ENCODE assay signal across 31 cellular contexts in the genomic region with DNA sequence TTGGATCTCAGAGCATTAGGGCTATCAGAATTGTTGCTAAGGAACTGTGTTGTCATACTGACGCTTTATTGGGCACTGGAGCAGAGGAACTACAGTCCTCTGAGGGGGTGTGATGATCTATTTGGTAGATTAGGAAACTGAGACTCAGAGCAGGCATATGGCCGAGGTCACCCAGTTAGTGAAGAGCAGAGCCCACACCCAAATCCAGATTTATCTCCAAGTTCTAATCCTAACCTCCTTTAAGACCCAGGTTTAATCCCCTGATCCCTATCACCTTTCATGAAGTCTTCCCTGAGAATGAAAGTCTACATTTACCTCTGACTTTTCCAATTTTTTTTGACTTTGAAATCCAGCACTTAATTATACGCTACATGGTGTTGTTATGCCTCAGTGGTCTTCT.
"Had no signal": no experiment of that assay in that cellular context is flagged by ENCODE, and none has a peak within 500 bp of the region (broad histone marks: within the 10 kb centered on the region; RNA-seq: fewer than 3 reads in every experiment).

No MANE protein-coding gene starts in this region.

- H3K27me3 ChIP-seq: heart left ventricle, left lung, pancreas, right lobe of liver, transverse colon, vagina had no signal

- H3K4me1 ChIP-seq: esophagus muscularis mucosa, foreskin keratinocyte, gastroesophageal sphincter, transverse colon had no signal

- H3K4me3 Mint-ChIP-seq: dendritic cell treated with granulocyte-macrophage colony-stimulating factor and Interleukin-4, amounts not matched to agents 40 ng/mL and 50 ng/mL, for 4 days; endodermal cell; mesothelial cell of epicardium; naive B cell; natural killer cell treated with Interleukin-12 subunit alpha and Interleukin-12 subunit beta and Interleukin-15 and Interleukin-18, amount 100 ng/mL, for 72 hours; neural crest cell; stimulated activated naive CD8-positive, alpha-beta T cell treated with anti-CD3 and anti-CD28 coated beads, Interleukin-15, amount 100 ng/mL, for 72 hours had no signal

- DNase-seq: effector CD8-positive, alpha-beta T cell; endodermal cell; foreskin keratinocyte; heart left ventricle; kidney; left cardiac atrium; left lung; mesenchymal stem cell; mucosa of descending colon; naive B cell; pancreas; right lobe of liver; small intestine; stimulated activated CD4-positive, alpha-beta T cell treated with anti-CD3 and anti-CD28 coated beads, Interleukin-12 subunit alpha, Interleukin-12 subunit beta, amount 100 ng/mL, for 4 hours; stimulated activated CD4-positive, alpha-beta T cell treated with anti-CD3 and anti-CD28 coated beads, Interleukin-1b, Interleukin-23, amount 100 ng/mL, for 48 hours; stimulated activated CD4-positive, alpha-beta T cell treated with anti-CD3 and anti-CD28 coated beads, Interleukin-4, amount 100 ng/mL, for 1 hour; stimulated activated CD8-positive, alpha-beta memory T cell treated with anti-CD3 and anti-CD28 coated beads, Interleukin-4, amount 100 ng/mL, for 48 hours; stimulated activated naive CD4-positive, alpha-beta T cell; stimulated activated naive CD8-positive, alpha-beta T cell treated with anti-CD3 and anti-CD28 coated beads, Interleukin-15, amount 100 ng/mL, for 72 hours; transverse colon had no signal

- H3K9me3 ChIP-seq: esophagus muscularis mucosa, gastroesophageal sphincter, heart left ventricle, left lung, mucosa of descending colon, neutrophil, pancreas, right lobe of liver, suprapubic skin, transverse colon, vagina had no signal

- H2AFZ ChIP-seq: hepatocyte had no signal

- FAIRE-seq: endothelial cell of umbilical vein, kidney, pancreas, small intestine had no signal

- ATAC-seq: foreskin keratinocyte; gastroesophageal sphincter; heart left ventricle; left cardiac atrium; left lung; mucosa of descending colon; natural killer cell treated with Interleukin-12 subunit alpha and Interleukin-12 subunit beta and Interleukin-15 and Interleukin-18, amount 100 ng/mL, for 72 hours; pancreas; right lobe of liver; stimulated activated naive CD8-positive, alpha-beta T cell treated with anti-CD3 and anti-CD28 coated beads, Interleukin-15, amount 100 ng/mL, for 72 hours had no signal

- H3K4me3 ChIP-seq: esophagus muscularis mucosa, gastroesophageal sphincter, heart left ventricle, hepatocyte, left lung, mucosa of descending colon, pancreas, right lobe of liver, suprapubic skin, transverse colon, vagina had no signal

- H3K27ac Mint-ChIP-seq: dendritic cell treated with granulocyte-macrophage colony-stimulating factor and Interleukin-4, amounts not matched to agents 40 ng/mL and 50 ng/mL, for 4 days; endodermal cell; mesothelial cell of epicardium; natural killer cell treated with Interleukin-12 subunit alpha and Interleukin-12 subunit beta and Interleukin-15 and Interleukin-18, amount 100 ng/mL, for 72 hours; stimulated activated naive CD8-positive, alpha-beta T cell treated with anti-CD3 and anti-CD28 coated beads, Interleukin-15, amount 100 ng/mL, for 72 hours had no signal

- H3K4me2 ChIP-seq: hepatocyte had no signal

- H3K79me2 ChIP-seq: hepatocyte had no signal

- H3K36me3 Mint-ChIP-seq: mesothelial cell of epicardium; naive B cell; natural killer cell treated with Interleukin-12 subunit alpha and Interleukin-12 subunit beta and Interleukin-15 and Interleukin-18, amount 100 ng/mL, for 72 hours had no signal

- H3K4me1 Mint-ChIP-seq: mesothelial cell of epicardium; stimulated activated naive CD8-positive, alpha-beta T cell treated with anti-CD3 and anti-CD28 coated beads, Interleukin-15, amount 100 ng/mL, for 72 hours had no signal

- H3K36me3 ChIP-seq: esophagus muscularis mucosa, gastroesophageal sphincter, heart left ventricle, left lung, neutrophil, pancreas, right lobe of liver, suprapubic skin, transverse colon, vagina had no signal

- H3K27ac ChIP-seq: esophagus muscularis mucosa, foreskin keratinocyte, gastroesophageal sphincter, heart left ventricle, hepatocyte, left lung, neutrophil, pancreas, right lobe of liver, suprapubic skin, transverse colon, vagina had no signal

- H3K9me3 Mint-ChIP-seq: dendritic cell treated with granulocyte-macrophage colony-stimulating factor and Interleukin-4, amounts not matched to agents 40 ng/mL and 50 ng/mL, for 4 days; endodermal cell; mesothelial cell of epicardium; naive B cell; natural killer cell treated with Interleukin-12 subunit alpha and Interleukin-12 subunit beta and Interleukin-15 and Interleukin-18, amount 100 ng/mL, for 72 hours; neural crest cell; stimulated activated naive CD8-positive, alpha-beta T cell treated with anti-CD3 and anti-CD28 coated beads, Interleukin-15, amount 100 ng/mL, for 72 hours had no signal
